16 cellular contexts compared by ENCODE assay signal in the genomic region with DNA sequence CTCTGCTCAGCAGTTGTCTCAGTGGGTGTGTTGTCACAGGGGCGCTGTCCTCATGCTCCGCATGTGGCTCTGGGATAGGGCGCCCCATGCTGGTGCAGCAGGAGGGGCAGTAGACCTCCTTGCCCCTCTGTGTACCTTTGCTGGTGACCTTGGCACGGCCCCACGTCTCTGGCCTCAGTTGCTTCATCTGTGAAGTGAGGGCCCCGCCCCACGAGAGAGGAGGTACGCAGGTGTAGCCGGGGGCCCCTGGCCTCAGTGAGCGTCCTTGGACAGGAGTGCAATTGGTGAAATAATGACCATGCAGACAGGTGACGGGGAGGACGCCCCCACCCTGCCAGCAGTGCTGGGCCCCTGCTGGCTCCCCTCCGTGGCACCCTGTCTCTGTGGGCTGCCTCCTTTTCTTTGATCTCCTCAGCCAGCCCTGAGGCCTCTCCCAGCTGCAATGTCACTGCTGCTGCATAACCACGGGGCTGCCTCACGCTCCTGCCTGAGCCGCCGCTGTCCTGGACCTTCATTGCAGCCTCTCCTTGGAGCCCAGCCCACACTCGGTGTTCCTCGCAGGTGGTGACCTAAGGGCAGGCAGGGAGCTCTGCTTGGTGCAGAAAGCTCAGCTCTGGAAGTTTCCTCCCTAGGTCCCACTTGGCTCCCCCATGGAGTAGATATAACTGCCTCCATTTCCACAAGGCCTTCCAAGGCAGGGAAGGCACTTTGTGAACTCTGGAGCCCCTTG.
"Had no signal": no experiment of that assay in that cellular context is flagged by ENCODE, and none has a peak within 500 bp of the region (broad histone marks: within the 10 kb centered on the region; RNA-seq: fewer than 3 reads in every experiment).

No MANE protein-coding gene starts in this region.

- H3K4me3 Mint-ChIP-seq: activated B cell treated with CpG ODN at 0.5 μM for 24 hours; activated CD4-positive, alpha-beta T cell treated with anti-CD3 and anti-CD28 coated beads, Interleukin-2, amount 10 ng/mL, durations not matched to agents 24 days and 14 days; activated naive CD8-positive, alpha-beta T cell; activated T-cell treated with anti-CD3 and anti-CD28 coated beads, Interleukin-2, amount 50 U/mL, for 4 hours; stimulated activated naive B cell treated with anti-CD40 and anti-IgM and Interleukin-4, amounts not matched to agents 10 μg/mL and 1 μg/mL and 100 μg/mL, for 72 hours; T-helper 17 cell had no signal

- H3K27me3 ChIP-seq: esophagus squamous epithelium had no signal

- H3K27me3 Mint-ChIP-seq: activated B cell treated with CpG ODN at 0.5 μM for 24 hours; activated CD4-positive, alpha-beta T cell treated with anti-CD3 and anti-CD28 coated beads, Interleukin-2, amount 10 ng/mL, durations not matched to agents 24 days and 14 days; activated naive CD8-positive, alpha-beta T cell; stimulated activated naive B cell treated with anti-CD40 and anti-IgM and Interleukin-4, amounts not matched to agents 10 μg/mL and 1 μg/mL and 100 μg/mL, for 72 hours; T-helper 17 cell had no signal

- H3K27ac ChIP-seq: esophagus squamous epithelium, parathyroid adenoma had no signal

- H3K4me1 Mint-ChIP-seq: activated B cell treated with CpG ODN at 0.5 μM for 24 hours; activated CD4-positive, alpha-beta T cell treated with anti-CD3 and anti-CD28 coated beads, Interleukin-2, amount 10 ng/mL, durations not matched to agents 24 days and 14 days had no signal

- ATAC-seq: activated T-cell treated with anti-CD3 and anti-CD28 coated beads, Interleukin-2, amount 50 U/mL, for 4 hours; stimulated activated naive B cell treated with anti-CD40 and anti-IgM and Interleukin-4, amounts not matched to agents 10 μg/mL and 1 μg/mL and 100 μg/mL, for 72 hours; T-helper 17 cell had no signal

- H3K27ac Mint-ChIP-seq: activated B cell treated with CpG ODN at 0.5 μM for 24 hours; activated CD4-positive, alpha-beta T cell treated with anti-CD3 and anti-CD28 coated beads, Interleukin-2, amount 10 ng/mL, durations not matched to agents 24 days and 14 days; activated naive CD8-positive, alpha-beta T cell; stimulated activated naive B cell treated with anti-CD40 and anti-IgM and Interleukin-4, amounts not matched to agents 10 μg/mL and 1 μg/mL and 100 μg/mL, for 72 hours; T-helper 17 cell had no signal

- DNase-seq: activated B cell treated with CpG ODN at 0.5 μM for 24 hours; activated CD4-positive, alpha-beta T cell treated with anti-CD3 and anti-CD28 coated beads, Interleukin-2, amount 10 ng/mL, durations not matched to agents 24 days and 14 days; activated gamma-delta T cell; activated T-cell treated with anti-CD3 and anti-CD28 coated beads, Interleukin-2, amount 50 U/mL, for 4 hours; amygdala; esophagus squamous epithelium; foreskin fibroblast; glutamatergic neuron; left ventricle myocardium superior; retina; stimulated activated naive B cell treated with anti-CD40 and anti-IgM and Interleukin-4, amounts not matched to agents 10 μg/mL and 1 μg/mL and 100 μg/mL, for 72 hours; T-helper 17 cell; trophoblast cell had no signal

- H3K9me3 Mint-ChIP-seq: activated CD4-positive, alpha-beta T cell treated with anti-CD3 and anti-CD28 coated beads, Interleukin-2, amount 10 ng/mL, durations not matched to agents 24 days and 14 days had no signal

- H3K4me3 ChIP-seq: esophagus squamous epithelium, smooth muscle cell had no signal

- H3K4me1 ChIP-seq: esophagus squamous epithelium, parathyroid adenoma had no signal
